Comparison of ENCODE assay signal across 17 cellular contexts in the genomic region with DNA sequence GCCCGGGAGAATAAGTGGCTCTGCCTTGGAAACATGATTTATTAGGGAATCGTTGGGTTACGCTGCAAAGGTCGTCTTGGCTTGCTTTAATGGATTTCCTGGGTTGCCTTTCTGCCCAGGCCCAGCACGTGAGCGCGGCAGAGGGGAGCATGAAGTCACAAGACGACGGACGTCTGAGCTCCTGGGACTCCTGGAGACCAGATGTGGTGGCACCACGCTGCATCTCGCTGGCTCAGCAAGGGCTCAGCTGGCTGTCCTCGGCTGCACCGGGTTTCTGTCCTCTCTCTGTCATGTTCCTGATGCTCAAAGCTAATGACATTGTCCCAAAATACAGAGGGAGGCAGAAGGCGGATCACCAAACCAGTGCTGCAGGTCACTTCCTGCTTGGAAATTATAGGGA.
DNase-seq lines count a peak whose midpoint lies in the region; ATAC-seq and TF ChIP-seq lines count a peak whose summit lies in the region.
"Had no signal": no experiment of that assay in that cellular context is flagged by ENCODE, and none has a peak within 500 bp of the region (broad histone marks: within the 10 kb centered on the region; RNA-seq: fewer than 3 reads in every experiment).

No MANE protein-coding gene starts in this region.

- intact Hi-C loops in cardiac septum (cut with DNase I): no loop called here
- intact Hi-C loops in heart left ventricle (cut with DNase I): no loop called here
- intact Hi-C loops in breast epithelium (cut with DNase I; ENCODE audit: low total_unique reads): no loop called here

- ATAC-seq in heart left ventricle: no peak
- ATAC-seq: HCT116; left cardiac atrium; SK-N-SH treated with all-trans-retinoic acid at 6 μM for 48 hours; stimulated activated effector memory CD8-positive, alpha-beta T cell treated with anti-CD3 and anti-CD28 coated beads, Interleukin-12 subunit alpha, Interleukin-12 subunit beta, amount 100 ng/mL, for 72 hours had no signal

- H3K9ac ChIP-seq in NT2/D1 (ENCODE audit: insufficient read length, low read depth): peak overlapping the region; percentile 15

- H3K27ac ChIP-seq in heart left ventricle: no peak overlapping the region
- no peak overlapping the region for H3K27ac ChIP-seq in breast epithelium
- no peak overlapping the region for H3K27ac ChIP-seq in tibial nerve
- H3K27ac ChIP-seq: C4-2B, heart right ventricle had no signal

- DNase-seq in cardiac septum (ENCODE audit: low spot score) (peak; percentile 44), heart left ventricle (no peak), NT2/D1 (ENCODE audit: low read depth, low spot score) (no peak), islet precursor cell (peak; percentile 45), KBM-7 (no peak), breast epithelium (ENCODE audit: low spot score in 2 of 2) (no peak), tibial nerve (ENCODE audit: low spot score in 2 of 2) (no peak)
- DNase-seq: activated CD4-positive, alpha-beta T cell treated with anti-CD3 and anti-CD28 coated beads, Interleukin-2, amount 10 ng/mL, durations not matched to agents 7 days and 5 days; central memory CD4-positive, alpha-beta T cell; heart right ventricle; left cardiac atrium had no signal

- H3K4me1 ChIP-seq in heart left ventricle (peaks cover 0 to 6% (median 0%) of the 10 kb centered on the region in 12 donors), NT2/D1 (ENCODE audit: insufficient read depth, insufficient read length) (peaks cover 42% of the 10 kb centered on the region), breast epithelium (no peaks in the 10 kb centered on the region), tibial nerve (no peaks in the 10 kb centered on the region)

- in situ Hi-C loops in KBM-7 (cut with MboI; ENCODE audit: low pct_unique_long_range_greater_than_20kb, low sequenced_read_pairs): no loop called here

- no peaks in the 10 kb centered on the region for H3K36me3 ChIP-seq in heart left ventricle
- H3K36me3 ChIP-seq in NT2/D1 (ENCODE audit: insufficient read depth, insufficient read length, low read length): no peaks in the 10 kb centered on the region
- H3K36me3 ChIP-seq in breast epithelium: no peaks in the 10 kb centered on the region
- no peaks in the 10 kb centered on the region for H3K36me3 ChIP-seq in tibial nerve
- H3K36me3 ChIP-seq: heart right ventricle, WERI-Rb-1 had no signal

- TF ChIP-seq CTCF in heart left ventricle (IDR thresholded peaks at IDR 0.05) (no peak), breast epithelium (IDR thresholded peaks at IDR 0.05) (no peak), tibial nerve (IDR thresholded peaks at IDR 0.05) (no peak)

- H3K9me3 ChIP-seq in heart left ventricle (no peaks in the 10 kb centered on the region), NT2/D1 (ENCODE audit: insufficient read depth, low read length) (no peaks in the 10 kb centered on the region), breast epithelium (no peaks in the 10 kb centered on the region), tibial nerve (no peaks in the 10 kb centered on the region)
- H3K9me3 ChIP-seq: heart right ventricle had no signal

- H3K4me3 ChIP-seq in heart left ventricle (no peak overlapping the region), NT2/D1 (ENCODE audit: insufficient read length, low read depth) (no peak overlapping the region), breast epithelium (no peak overlapping the region), tibial nerve (no peak overlapping the region)
- H3K4me3 ChIP-seq: heart right ventricle, smooth muscle cell had no signal

- no peak for TF ChIP-seq EP300 in tibial nerve (IDR thresholded peaks at IDR 0.05)

- H3K27me3 ChIP-seq in heart left ventricle (peaks cover 0 to 46% (median 2%) of the 10 kb centered on the region in 9 donors), NT2/D1 (ENCODE audit: insufficient read depth, insufficient read length) (peaks cover 32% of the 10 kb centered on the region), breast epithelium (peaks cover 0 to 50% of the 10 kb centered on the region in 2 donors), tibial nerve (no peaks in the 10 kb centered on the region)

- WGBS in heart left ventricle, 4 donors: 78 to 80% (median 78%) methylated on average over 13 to 15 of the region's 15 CpGs
- WGBS in tibial nerve, 2 donors: 57 to 66% methylated on average over 5 to 15 of the region's 15 CpGs

- TF ChIP-seq POLR2A in heart left ventricle (IDR thresholded peaks at IDR 0.05) (no peak), breast epithelium (IDR thresholded peaks at IDR 0.05) (no peak), tibial nerve (IDR thresholded peaks at IDR 0.05) (no peak)

Comparison
In these comparisons a context has a peak if more than half of its experiments do, and no peak if none do; other contexts are left out.
1. DNase-seq: peak in cardiac septum (single experiment) and islet precursor cell (single experiment); none in heart left ventricle (0 of 5), NT2/D1 (single experiment), KBM-7 (single experiment), breast epithelium (0 of 2) and tibial nerve (0 of 2).